Comparison of ENCODE assay signal across 25 cellular contexts in genomic region chrX:57925806-57926205, GRCh38. TPM values are rescaled to one million over a fixed set of nuclear protein-coding genes. Genes with fewer than 3 reads are reported as not detected.
DNase-seq lines count a peak whose midpoint lies in the region; ATAC-seq, FAIRE-seq and TF ChIP-seq lines count a peak whose summit lies in the region.
"Had no signal": no experiment of that assay in that cellular context is flagged by ENCODE, and none has a peak within 500 bp of the region (broad histone marks: within the 10 kb centered on the region; RNA-seq: fewer than 3 reads in every experiment).

No MANE protein-coding gene starts in this region.

- no peak overlapping the region for H3K4me3 ChIP-seq in bronchial epithelial cell (ENCODE audit: low read depth, low read length)
- H3K4me3 ChIP-seq: A549; BLaER1 treated with 17β-estradiol and CSF1 and Interleukin-3, amounts not matched to agents 10 nM and 100 nM; HAP-1 had no signal

- no peak for DNase-seq in activated CD4-positive, alpha-beta T cell treated with anti-CD3 and anti-CD28 coated beads for 36 hours
- DNase-seq in activated CD4-positive, alpha-beta T cell treated with anti-CD3 and anti-CD28 coated beads, Interleukin-2, amount 50 U/mL, for 4 hours: no peak
- DNase-seq in bronchial epithelial cell (ENCODE audit: low read depth): no peak
- DNase-seq in stimulated activated effector memory CD8-positive, alpha-beta T cell treated with anti-CD3 and anti-CD28 coated beads, Interleukin-12 subunit alpha, Interleukin-12 subunit beta, amount 100 ng/mL, for 72 hours (ENCODE audit: low spot score in 2 of 2): no peak
- DNase-seq in SW480 (ENCODE audit: low spot score): no peak
- no peak for DNase-seq in MV-4-11 (lab: John Stamatoyannopoulos, UW)
- DNase-seq: ACHN; AML-193; BE2C; CD4-positive, alpha-beta T cell; CD8-positive, alpha-beta memory T cell; DMS 273 treated with DMSO at 0.1 percent for 48 hours; DMS79; EL; GF-D8; GOT3; HFFc6 had no signal

- POLR2A ChIA-PET in activated CD4-positive, alpha-beta T cell treated with anti-CD3 and anti-CD28 coated beads for 36 hours (lab: Charles Lee): no interaction called here

- peak; percentile 62 for FAIRE-seq in bronchial epithelial cell (lab: Jason Lieb, UNC)
- FAIRE-seq: D721Med, GM12891, GM18507, H54 had no signal

- H3K27ac Mint-ChIP-seq in activated CD4-positive, alpha-beta T cell treated with anti-CD3 and anti-CD28 coated beads for 36 hours: no peak overlapping the region
- H3K27ac Mint-ChIP-seq in stimulated activated effector memory CD8-positive, alpha-beta T cell treated with anti-CD3 and anti-CD28 coated beads, Interleukin-12 subunit alpha, Interleukin-12 subunit beta, amount 100 ng/mL, for 72 hours: no peak overlapping the region
- H3K27ac Mint-ChIP-seq: CD14-positive monocyte; CD4-positive, alpha-beta T cell; CD8-positive, alpha-beta memory T cell; HFFc6 had no signal

- no peaks in the 10 kb centered on the region for H3K36me3 ChIP-seq in bronchial epithelial cell (ENCODE audit: control insufficient read depth, insufficient read depth, low read length)
- H3K36me3 ChIP-seq: BE2C; BLaER1 treated with 17β-estradiol and CSF1 and Interleukin-3, amounts not matched to agents 10 nM and 100 nM; HAP-1 had no signal

- H3K9me3 Mint-ChIP-seq in activated CD4-positive, alpha-beta T cell treated with anti-CD3 and anti-CD28 coated beads for 36 hours (ENCODE audit: low read depth): no peaks in the 10 kb centered on the region
- H3K9me3 Mint-ChIP-seq in stimulated activated effector memory CD8-positive, alpha-beta T cell treated with anti-CD3 and anti-CD28 coated beads, Interleukin-12 subunit alpha, Interleukin-12 subunit beta, amount 100 ng/mL, for 72 hours: no peaks in the 10 kb centered on the region
- H3K9me3 Mint-ChIP-seq: CD14-positive monocyte; CD4-positive, alpha-beta T cell; CD8-positive, alpha-beta memory T cell; HFFc6 had no signal

- intact Hi-C loops in activated CD4-positive, alpha-beta T cell treated with anti-CD3 and anti-CD28 coated beads for 36 hours (cut with DNase I, micrococcal nuclease): no loop called here

- H3K4me3 Mint-ChIP-seq in activated CD4-positive, alpha-beta T cell treated with anti-CD3 and anti-CD28 coated beads for 36 hours: no peak overlapping the region
- no peak overlapping the region for H3K4me3 Mint-ChIP-seq in stimulated activated effector memory CD8-positive, alpha-beta T cell treated with anti-CD3 and anti-CD28 coated beads, Interleukin-12 subunit alpha, Interleukin-12 subunit beta, amount 100 ng/mL, for 72 hours
- H3K4me3 Mint-ChIP-seq: CD14-positive monocyte; CD4-positive, alpha-beta T cell; CD8-positive, alpha-beta memory T cell; HFFc6 had no signal

- no peak for TF ChIP-seq CTCF in bronchial epithelial cell (IDR thresholded peaks at IDR 0.05; ENCODE audit: insufficient read depth, low read length, severe bottlenecking)

- no peaks in the 10 kb centered on the region for H3K27me3 ChIP-seq in bronchial epithelial cell (ENCODE audit: control insufficient read depth, insufficient read depth, low read length)
- H3K27me3 ChIP-seq: BE2C had no signal

- H3K4me1 Mint-ChIP-seq in activated CD4-positive, alpha-beta T cell treated with anti-CD3 and anti-CD28 coated beads for 36 hours: peaks cover 4% of the 10 kb centered on the region
- peaks cover 4% of the 10 kb centered on the region for H3K4me1 Mint-ChIP-seq in stimulated activated effector memory CD8-positive, alpha-beta T cell treated with anti-CD3 and anti-CD28 coated beads, Interleukin-12 subunit alpha, Interleukin-12 subunit beta, amount 100 ng/mL, for 72 hours
- H3K4me1 Mint-ChIP-seq: CD14-positive monocyte; CD8-positive, alpha-beta memory T cell had no signal

- no peaks in the 10 kb centered on the region for H3K36me3 Mint-ChIP-seq in activated CD4-positive, alpha-beta T cell treated with anti-CD3 and anti-CD28 coated beads for 36 hours (ENCODE audit: low read depth)
- no peaks in the 10 kb centered on the region for H3K36me3 Mint-ChIP-seq in stimulated activated effector memory CD8-positive, alpha-beta T cell treated with anti-CD3 and anti-CD28 coated beads, Interleukin-12 subunit alpha, Interleukin-12 subunit beta, amount 100 ng/mL, for 72 hours
- H3K36me3 Mint-ChIP-seq: CD14-positive monocyte; CD8-positive, alpha-beta memory T cell had no signal

- H3K27me3 Mint-ChIP-seq in activated CD4-positive, alpha-beta T cell treated with anti-CD3 and anti-CD28 coated beads for 36 hours: no peaks in the 10 kb centered on the region
- H3K27me3 Mint-ChIP-seq: CD4-positive, alpha-beta T cell had no signal

- CTCF ChIA-PET in activated CD4-positive, alpha-beta T cell treated with anti-CD3 and anti-CD28 coated beads for 36 hours (lab: Charles Lee): no interaction called here

- peak; percentile 55 for ATAC-seq in activated CD4-positive, alpha-beta T cell treated with anti-CD3 and anti-CD28 coated beads for 36 hours
- ATAC-seq in stimulated activated effector memory CD8-positive, alpha-beta T cell treated with anti-CD3 and anti-CD28 coated beads, Interleukin-12 subunit alpha, Interleukin-12 subunit beta, amount 100 ng/mL, for 72 hours: peak; percentile 73
- ATAC-seq: A549 had no signal

RNA-seq across cellular contexts. Expression of gene ZXDA, which starts 15.5 kb away (rescaled TPM):
- 1 to 10 TPM; 2.5 to 3.0 TPM for total RNA-seq in activated CD4-positive, alpha-beta T cell treated with anti-CD3 and anti-CD28 coated beads for 36 hours
- total RNA-seq in bronchial epithelial cell: 7.7 and 8.4 TPM in 2 replicates
